ENCODE assay signal across 17 cellular contexts in genomic region chr10:1932617-1933016, GRCh38.
DNase-seq lines count a peak whose midpoint lies in the region; ATAC-seq and TF ChIP-seq lines count a peak whose summit lies in the region.
"Had no signal": no experiment of that assay in that cellular context is flagged by ENCODE, and none has a peak within 500 bp of the region (broad histone marks: within the 10 kb centered on the region; RNA-seq: fewer than 3 reads in every experiment).

No MANE protein-coding gene starts in this region.

- no peak overlapping the region for H3K9ac ChIP-seq in HUES48 (ENCODE audit: low read depth, low read length)

- H3K4me1 ChIP-seq in HUES48 (ENCODE audit: control insufficient read depth, insufficient read depth, low read length) (no peaks in the 10 kb centered on the region), foreskin keratinocyte (no peaks in the 10 kb centered on the region)
- H3K4me1 ChIP-seq: gastrocnemius medialis had no signal

- no peaks in the 10 kb centered on the region for H3K36me3 Mint-ChIP-seq in activated naive CD4-positive, alpha-beta T cell treated with anti-CD3 and anti-CD28 coated beads, Interleukin-2, amount 50 U/mL, for 24 hours
- H3K36me3 Mint-ChIP-seq in dendritic cell treated with granulocyte-macrophage colony-stimulating factor and Interleukin-4, amounts not matched to agents 40 ng/mL and 50 ng/mL, for 4 days (ENCODE audit: low read depth) = no peaks in the 10 kb centered on the region
- H3K36me3 Mint-ChIP-seq in stimulated activated naive B cell treated with anti-CD40 and anti-IgM and Interleukin-4, amounts not matched to agents 10 μg/mL and 1 μg/mL and 100 μg/mL, for 72 hours = no peaks in the 10 kb centered on the region
- H3K36me3 Mint-ChIP-seq: brain had no signal

- H3K36me3 ChIP-seq in HUES48 (ENCODE audit: control insufficient read depth, insufficient read depth, low read length) = no peaks in the 10 kb centered on the region
- H3K36me3 ChIP-seq: gastrocnemius medialis had no signal

- DNase-seq in activated naive CD4-positive, alpha-beta T cell (lab: John Stamatoyannopoulos, UW) = no peak
- DNase-seq in stimulated activated naive B cell treated with anti-CD40 and anti-IgM and Interleukin-4, amounts not matched to agents 10 μg/mL and 1 μg/mL and 100 μg/mL, for 72 hours = no peak
- no peak for DNase-seq in NCI-H526 (lab: John Stamatoyannopoulos, UW)
- no peak for DNase-seq in foreskin keratinocyte
- DNase-seq in central memory CD4-positive, alpha-beta T cell = no peak
- DNase-seq: activated gamma-delta T cell, gastrocnemius medialis, HCEC 1CT, NCI-H1694, NCI-H82, PC-9, right cardiac atrium had no signal

- peak overlapping the region; percentile 61 for H3K4me3 Mint-ChIP-seq in activated naive CD4-positive, alpha-beta T cell treated with anti-CD3 and anti-CD28 coated beads, Interleukin-2, amount 50 U/mL, for 24 hours
- H3K4me3 Mint-ChIP-seq in dendritic cell treated with granulocyte-macrophage colony-stimulating factor and Interleukin-4, amounts not matched to agents 40 ng/mL and 50 ng/mL, for 4 days = no peak overlapping the region
- H3K4me3 Mint-ChIP-seq in stimulated activated naive B cell treated with anti-CD40 and anti-IgM and Interleukin-4, amounts not matched to agents 10 μg/mL and 1 μg/mL and 100 μg/mL, for 72 hours = peak overlapping the region; percentile 10 to 33
- H3K4me3 Mint-ChIP-seq: brain, IgD-negative memory B cell had no signal

- ATAC-seq in stimulated activated naive B cell treated with anti-CD40 and anti-IgM and Interleukin-4, amounts not matched to agents 10 μg/mL and 1 μg/mL and 100 μg/mL, for 72 hours (replicated peaks) = peak in 1 of 2 donors; percentile 64
- ATAC-seq in foreskin keratinocyte = no peak
- ATAC-seq: gastrocnemius medialis, right cardiac atrium had no signal

- H3K27ac ChIP-seq in HUES48 (ENCODE audit: low read depth, low read length) (no peak overlapping the region), foreskin keratinocyte (no peak overlapping the region)
- H3K27ac ChIP-seq: gastrocnemius medialis, PC-9 had no signal

- H3K27me3 Mint-ChIP-seq in activated naive CD4-positive, alpha-beta T cell treated with anti-CD3 and anti-CD28 coated beads, Interleukin-2, amount 50 U/mL, for 24 hours = no peaks in the 10 kb centered on the region
- no peaks in the 10 kb centered on the region for H3K27me3 Mint-ChIP-seq in dendritic cell treated with granulocyte-macrophage colony-stimulating factor and Interleukin-4, amounts not matched to agents 40 ng/mL and 50 ng/mL, for 4 days
- peaks cover 7 to 10% of the 10 kb centered on the region in 2 donors for H3K27me3 Mint-ChIP-seq in stimulated activated naive B cell treated with anti-CD40 and anti-IgM and Interleukin-4, amounts not matched to agents 10 μg/mL and 1 μg/mL and 100 μg/mL, for 72 hours
- H3K27me3 Mint-ChIP-seq: brain had no signal

- no peaks in the 10 kb centered on the region for H3K9me3 Mint-ChIP-seq in activated naive CD4-positive, alpha-beta T cell treated with anti-CD3 and anti-CD28 coated beads, Interleukin-2, amount 50 U/mL, for 24 hours
- H3K9me3 Mint-ChIP-seq in dendritic cell treated with granulocyte-macrophage colony-stimulating factor and Interleukin-4, amounts not matched to agents 40 ng/mL and 50 ng/mL, for 4 days = no peaks in the 10 kb centered on the region
- H3K9me3 Mint-ChIP-seq in stimulated activated naive B cell treated with anti-CD40 and anti-IgM and Interleukin-4, amounts not matched to agents 10 μg/mL and 1 μg/mL and 100 μg/mL, for 72 hours = no peaks in the 10 kb centered on the region
- H3K9me3 Mint-ChIP-seq: IgD-negative memory B cell had no signal

- TF ChIP-seq CTCF in foreskin keratinocyte (conservative IDR thresholded peaks at IDR 0.05) = no peak

- H3K27me3 ChIP-seq in HUES48 (ENCODE audit: control insufficient read depth, insufficient read depth, low read length) (no peaks in the 10 kb centered on the region), foreskin keratinocyte (no peaks in the 10 kb centered on the region)
- H3K27me3 ChIP-seq: gastrocnemius medialis had no signal

- H3K9me3 ChIP-seq in HUES48 (ENCODE audit: control insufficient read depth, insufficient read depth, low read length) = no peaks in the 10 kb centered on the region
- H3K9me3 ChIP-seq: gastrocnemius medialis had no signal

- peak overlapping the region; percentile 38 for H3K4me3 ChIP-seq in HUES48 (ENCODE audit: low read depth, low read length)
- H3K4me3 ChIP-seq: gastrocnemius medialis, PC-9 had no signal

- H3K27ac Mint-ChIP-seq in activated naive CD4-positive, alpha-beta T cell treated with anti-CD3 and anti-CD28 coated beads, Interleukin-2, amount 50 U/mL, for 24 hours = peak overlapping the region; percentile 30
- H3K27ac Mint-ChIP-seq in dendritic cell treated with granulocyte-macrophage colony-stimulating factor and Interleukin-4, amounts not matched to agents 40 ng/mL and 50 ng/mL, for 4 days = peak overlapping the region; percentile 35
- no peak overlapping the region for H3K27ac Mint-ChIP-seq in stimulated activated naive B cell treated with anti-CD40 and anti-IgM and Interleukin-4, amounts not matched to agents 10 μg/mL and 1 μg/mL and 100 μg/mL, for 72 hours
- H3K27ac Mint-ChIP-seq: IgD-negative memory B cell had no signal

- peaks cover 60% of the 10 kb centered on the region for H3K4me1 Mint-ChIP-seq in activated naive CD4-positive, alpha-beta T cell treated with anti-CD3 and anti-CD28 coated beads, Interleukin-2, amount 50 U/mL, for 24 hours
- peaks cover 17% of the 10 kb centered on the region for H3K4me1 Mint-ChIP-seq in dendritic cell treated with granulocyte-macrophage colony-stimulating factor and Interleukin-4, amounts not matched to agents 40 ng/mL and 50 ng/mL, for 4 days (ENCODE audit: low read depth)
- H3K4me1 Mint-ChIP-seq in stimulated activated naive B cell treated with anti-CD40 and anti-IgM and Interleukin-4, amounts not matched to agents 10 μg/mL and 1 μg/mL and 100 μg/mL, for 72 hours = peaks cover 10% of the 10 kb centered on the region in 2 donors

- intact Hi-C loops in dendritic cell treated with granulocyte-macrophage colony-stimulating factor and Interleukin-4, amounts not matched to agents 40 ng/mL and 50 ng/mL, for 4 days (cut with micrococcal nuclease) = no loop called here
